8 cellular contexts compared by ENCODE assay signal in genomic region chr21:25801217-25802015, GRCh38.
DNase-seq lines count a peak whose midpoint lies in the region; ATAC-seq, FAIRE-seq and TF ChIP-seq lines count a peak whose summit lies in the region.

No MANE protein-coding gene starts in this region.

- in situ Hi-C loops in HepG2 (cut with HindIII; ENCODE audit: extremely low pct_ligation_motif_present, low pct_unique_long_range_greater_than_20kb) = no loop called here

- no peak; the same call in 1 of the 2 replicates for TF ChIP-seq RAD21 in HepG2 (CRISPR knock-in tag; IDR thresholded peaks at IDR 0.05)

- H3K27ac ChIP-seq in HepG2 (ENCODE audit: extremely low read length, insufficient read depth, low read length) = no peak overlapping the region

- TF ChIP-seq EP300 in HepG2 (IDR thresholded peaks at IDR 0.05; ENCODE audit: low read depth in 2 of 2, low read length in 2 of 2) (no peak), HepG2 (CRISPR knock-in tag; IDR thresholded peaks at IDR 0.05; ENCODE audit: borderline replicate concordance) (no peak)

- H3K4me2 ChIP-seq in HepG2 (ENCODE audit: low read depth, low read length) = peak overlapping the region; percentile 75

- POLR2A ChIA-PET in HepG2 (lab: Yijun Ruan, JAX) = no interaction called here

- peak overlapping the region; percentile 73 for H2AFZ ChIP-seq in HepG2 (ENCODE audit: low read length)

- ATAC-seq in GM19035 (IDR thresholded peaks at IDR 0.05; ENCODE audit: unreplicated experiment) (peak; percentile 100), HG03175 (IDR thresholded peaks at IDR 0.05; ENCODE audit: unreplicated experiment) (peak; percentile 100), HepG2 (peak; percentile 100)

- intact Hi-C loops in HepG2 (cut with micrococcal nuclease; ENCODE audit: unreplicated experiment) = loop anchor here (1.0 to 2.0 kb wide), 2 partner anchors 65 to 193 kb away; no protein-coding TSS in a partner anchor

- DNase-seq in AML-193 (lab: John Stamatoyannopoulos, UW) (peak; percentile 83), NCI-H524 (lab: John Stamatoyannopoulos, UW) (peak; percentile 84 to 91), choroid plexus epithelial cell (ENCODE audit: low read depth) (peak; percentile 91), HepG2 (ENCODE audit: low spot score) (peak; percentile 86)
- peak; percentile 95 for DNase-seq in activated CD4-positive, alpha-beta T cell treated with anti-CD3 and anti-CD28 coated beads for 48 hours
- DNase-seq in stimulated activated CD4-positive, alpha-beta T cell treated with anti-CD3 and anti-CD28 coated beads, TNF-alpha, amount 100 ng/mL, for 24 hours (ENCODE audit: low read depth in 3 of 3) = peak; percentile 76 to 86 (median 79)

- TF ChIP-seq CTCF in choroid plexus epithelial cell (conservative IDR thresholded peaks at IDR 0.05; ENCODE audit: low read depth, low read length) (peak; percentile 98), HepG2 (CRISPR knock-in tag; IDR thresholded peaks at IDR 0.05) (peak; percentile 97)

- FAIRE-seq in HepG2 (lab: Jason Lieb, UNC) = peak; percentile 87

- H3K9ac ChIP-seq in HepG2 (ENCODE audit: insufficient read depth, low read depth, low read length) = no peak overlapping the region

- WGBS in HepG2 (ENCODE audit: low lambda C conversion rate) = 24% methylated on average over 20 of the region's 20 CpGs

- no TSS peak for BruUV-seq in HepG2 (replicated peaks; lab: Mats Ljungman, UMichigan)

- H3K4me3 ChIP-seq in choroid plexus epithelial cell (ENCODE audit: low read depth, low read length) = no peak overlapping the region
- H3K4me3 ChIP-seq in HepG2 (replicated peaks in 1 of 3; ENCODE audit: insufficient read depth in 1 of 3, low read depth in 2 of 3, low read length in 3 of 3) = peak overlapping the region in 1 of 3 experiments; percentile 40; a peak in 1 of 6 replicates

- no peaks in the 10 kb centered on the region for H4K20me1 ChIP-seq in HepG2 (ENCODE audit: insufficient read depth, low read length)

- CTCF ChIA-PET in HepG2 (lab: Yijun Ruan, JAX; ENCODE audit: low intra/inter-chr PET ratio, low total read pairs) = interaction anchor here (0.7 to 2.9 kb wide), 5 partner anchors 9 to 194 kb away, joined by 3 to 36 read pairs (median 5); partner anchors contain the start of genes ATP5PF, GABPA and MRPL39

- H3K79me2 ChIP-seq in HepG2 (ENCODE audit: insufficient read depth, low read length) = no peaks in the 10 kb centered on the region

- TF ChIP-seq POLR2A in HepG2 (IDR thresholded peaks at IDR 0.05; ENCODE audit: insufficient read depth in 1 of 2, low read depth in 2 of 2, low read length in 2 of 2) = no peak

- no peaks in the 10 kb centered on the region for H3K27me3 ChIP-seq in HepG2 (ENCODE audit: control insufficient read depth in 1 of 2, insufficient read depth in 2 of 2, low read length in 2 of 2)

- H3K4me1 ChIP-seq in HepG2 (ENCODE audit: insufficient read depth, low read length) = no peaks in the 10 kb centered on the region

- no peaks in the 10 kb centered on the region for H3K36me3 ChIP-seq in HepG2 (replicated peaks in 1 of 2; ENCODE audit: control insufficient read depth in 1 of 2, insufficient read depth in 2 of 2, low read length in 2 of 2)

- H3K9me3 ChIP-seq in HepG2 (ENCODE audit: low read length) = no peaks in the 10 kb centered on the region

TF ChIP-seq in HepG2, 621 proteins besides CTCF, POLR2A, EP300 and RAD21 (continues in another document):
- no peak for TF ChIP-seq ZMYM3 (CRISPR knock-in tag; IDR thresholded peaks at IDR 0.05)
- TF ChIP-seq ZNF282 (IDR thresholded peaks at IDR 0.05; ENCODE audit: partially characterized antibody) = no peak
- no peak for TF ChIP-seq CENPBD1 (CRISPR knock-in tag; IDR thresholded peaks at IDR 0.05; ENCODE audit: borderline replicate concordance, low read depth)
- no peak for TF ChIP-seq PRDM4 (CRISPR knock-in tag; IDR thresholded peaks at IDR 0.05; ENCODE audit: borderline replicate concordance)
- no peak for TF ChIP-seq ZBTB25 (CRISPR knock-in tag; IDR thresholded peaks at IDR 0.05)
- no peak for TF ChIP-seq NBN (conservative IDR thresholded peaks at IDR 0.05)
- no peak for TF ChIP-seq CAMTA2 (CRISPR knock-in tag; IDR thresholded peaks at IDR 0.05; ENCODE audit: borderline replicate concordance)
- TF ChIP-seq TFDP2 (CRISPR knock-in tag; IDR thresholded peaks at IDR 0.05) = peak; percentile 25; the same call in 1 of the 2 replicates
- no peak for TF ChIP-seq ZBTB44 (CRISPR knock-in tag; IDR thresholded peaks at IDR 0.05)
- no peak for TF ChIP-seq ZNF510 (CRISPR knock-in tag; IDR thresholded peaks at IDR 0.05; ENCODE audit: low read depth)
- no peak for TF ChIP-seq ZNF878 (CRISPR knock-in tag; IDR thresholded peaks at IDR 0.05)
- no peak for TF ChIP-seq TFDP1 (CRISPR knock-in tag; IDR thresholded peaks at IDR 0.05; ENCODE audit: borderline replicate concordance)
- no peak for TF ChIP-seq ARNTL (CRISPR knock-in tag; IDR thresholded peaks at IDR 0.05)
- TF ChIP-seq NFIC (IDR thresholded peaks at IDR 0.05; ENCODE audit: low read length) = no peak
- no peak for TF ChIP-seq MED8 (CRISPR knock-in tag; IDR thresholded peaks at IDR 0.05; ENCODE audit: insufficient replicate concordance)
- TF ChIP-seq ZEB1 (IDR thresholded peaks at IDR 0.05; ENCODE audit: insufficient replicate concordance, low read depth) = no peak
- no peak for TF ChIP-seq ZNF607 (CRISPR knock-in tag; IDR thresholded peaks at IDR 0.05; ENCODE audit: borderline replicate concordance)
- TF ChIP-seq SP5 (CRISPR knock-in tag; IDR thresholded peaks at IDR 0.05; ENCODE audit: borderline replicate concordance, low read depth) = no peak
- TF ChIP-seq HHEX (CRISPR knock-in tag; IDR thresholded peaks at IDR 0.05) = no peak
- TF ChIP-seq CEBPB (IDR thresholded peaks at IDR 0.05; ENCODE audit: borderline replicate concordance, low read depth, low read length) = no peak
